13 cellular contexts compared by ENCODE assay signal in genomic region chr10:74000892-74001669, GRCh38. TPM values are rescaled to one million over a fixed set of nuclear protein-coding genes. Genes with fewer than 3 reads are reported as not detected.
DNase-seq lines count a peak whose midpoint lies in the region; ATAC-seq and TF ChIP-seq lines count a peak whose summit lies in the region.
"Had no signal": no experiment of that assay in that cellular context is flagged by ENCODE, and none has a peak within 500 bp of the region (broad histone marks: within the 10 kb centered on the region; RNA-seq: fewer than 3 reads in every experiment).

No MANE protein-coding gene starts in this region.

- H3K27ac Mint-ChIP-seq in memory B cell (peak overlapping the region; percentile 60), type B pancreatic cell (peak overlapping the region; percentile 77)
- H3K27ac Mint-ChIP-seq: activated naive CD8-positive, alpha-beta T cell treated with anti-CD3 and anti-CD28 coated beads, Interleukin-2, amount 10 ng/mL, durations not matched to agents 7 days and 5 days had no signal

- no peak for DNase-seq in heart left ventricle
- no peak for DNase-seq in Right ventricle myocardium inferior (ENCODE audit: missing footprints)
- DNase-seq in cardiac fibroblast (ENCODE audit: low read depth in 2 of 2): no peak
- DNase-seq in memory B cell (ENCODE audit: low spot score in 2 of 2): no peak
- DNase-seq in type B pancreatic cell (ENCODE audit: extremely low spot score, unreplicated experiment): no peak
- DNase-seq in SK-N-DZ (ENCODE audit: low spot score): no peak
- no peak for DNase-seq in NCI-H2107 treated with DMSO at 0.1 percent for 48 hours (lab: John Stamatoyannopoulos, UW; ENCODE audit: unreplicated experiment)
- no peak for DNase-seq in NCI-H748 treated with DMSO at 0.1 percent for 48 hours (lab: John Stamatoyannopoulos, UW)
- DNase-seq: activated naive CD8-positive, alpha-beta T cell treated with anti-CD3 and anti-CD28 coated beads, Interleukin-2, amount 10 ng/mL, durations not matched to agents 7 days and 5 days; BE2C; GOT3; NCI-H510A; testis had no signal

- H3K36me3 Mint-ChIP-seq in memory B cell (peaks cover 8% of the 10 kb centered on the region), type B pancreatic cell (peaks cover 20% of the 10 kb centered on the region)
- H3K36me3 Mint-ChIP-seq: activated naive CD8-positive, alpha-beta T cell treated with anti-CD3 and anti-CD28 coated beads, Interleukin-2, amount 10 ng/mL, durations not matched to agents 7 days and 5 days had no signal

- H3K4me3 Mint-ChIP-seq in memory B cell (no peak overlapping the region), type B pancreatic cell (peak overlapping the region; percentile 72)
- H3K4me3 Mint-ChIP-seq: activated naive CD8-positive, alpha-beta T cell treated with anti-CD3 and anti-CD28 coated beads, Interleukin-2, amount 10 ng/mL, durations not matched to agents 7 days and 5 days had no signal

- no peak for TF ChIP-seq POLR2A in heart left ventricle (IDR thresholded peaks at IDR 0.05)

- H3K27me3 ChIP-seq in heart left ventricle: no peaks in the 10 kb centered on the region
- H3K27me3 ChIP-seq: BE2C, testis had no signal

- H3K9me3 ChIP-seq in heart left ventricle: no peaks in the 10 kb centered on the region
- H3K9me3 ChIP-seq: BE2C, testis had no signal

- no peak for TF ChIP-seq CTCF in heart left ventricle (IDR thresholded peaks at IDR 0.05)
- TF ChIP-seq CTCF in cardiac fibroblast (IDR thresholded peaks at IDR 0.05; ENCODE audit: low read depth, low read length): no peak
- no peak for TF ChIP-seq CTCF in type B pancreatic cell (conservative IDR thresholded peaks at IDR 0.05)

- no peaks in the 10 kb centered on the region for H3K27me3 Mint-ChIP-seq in memory B cell
- peaks cover 3% of the 10 kb centered on the region for H3K27me3 Mint-ChIP-seq in type B pancreatic cell
- H3K27me3 Mint-ChIP-seq: activated naive CD8-positive, alpha-beta T cell treated with anti-CD3 and anti-CD28 coated beads, Interleukin-2, amount 10 ng/mL, durations not matched to agents 7 days and 5 days had no signal

- no peaks in the 10 kb centered on the region for H3K9me3 Mint-ChIP-seq in memory B cell
- H3K9me3 Mint-ChIP-seq in type B pancreatic cell: no peaks in the 10 kb centered on the region
- H3K9me3 Mint-ChIP-seq: activated naive CD8-positive, alpha-beta T cell treated with anti-CD3 and anti-CD28 coated beads, Interleukin-2, amount 10 ng/mL, durations not matched to agents 7 days and 5 days had no signal

- peaks cover 0 to 9% (median 0%) of the 10 kb centered on the region in 9 donors for H3K36me3 ChIP-seq in heart left ventricle
- H3K36me3 ChIP-seq: BE2C had no signal

- H3K4me1 ChIP-seq in heart left ventricle: peaks cover 2 to 61% (median 41%) of the 10 kb centered on the region in 12 donors
- H3K4me1 ChIP-seq: BE2C, testis had no signal

- H3K4me3 ChIP-seq in heart left ventricle: peak overlapping the region in 11 of 12 donors; percentile 6 to 98 (median 93)
- H3K4me3 ChIP-seq in cardiac fibroblast (replicated peaks in 1 of 2; ENCODE audit: low read depth in 2 of 2, low read length in 2 of 2): peak overlapping the region; percentile 9 to 97

- intact Hi-C loops in heart left ventricle (cut with DNase I) (loop anchor here in 4 of 10 donors (10.0 kb wide), 2 partner anchors 54 to 74 kb away; no protein-coding TSS in a partner anchor), Right ventricle myocardium inferior (cut with DNase I) (loop anchor here (5.0 kb wide), 1 partner anchor 36 kb away; no protein-coding TSS in a partner anchor)

- peak overlapping the region in 10 of 12 donors; percentile 89 to 99 (median 93) for H3K27ac ChIP-seq in heart left ventricle

- H3K4me1 Mint-ChIP-seq in memory B cell (peaks cover 32% of the 10 kb centered on the region), type B pancreatic cell (ENCODE audit: unreplicated experiment) (peaks cover 27% of the 10 kb centered on the region)

- 64 to 81% (median 73%) methylated on average over 7 of the region's 7 CpGs for WGBS in heart left ventricle, 4 donors

- ATAC-seq in heart left ventricle (no peak), Right ventricle myocardium inferior (no peak), memory B cell (ENCODE audit: low read depth) (no peak)

RNA-seq across cellular contexts. Expression of gene VCL, which starts 3.2 kb away (rescaled TPM):
- 100 to 1,000 TPM; 215 to 543 (median 273) TPM for total RNA-seq in heart left ventricle
- polyA plus RNA-seq in heart left ventricle: 100 to 1,000 TPM in 1 of 2 donors, 10 to 100 TPM in 1; 84.5 to 363 TPM
- 237 TPM for total RNA-seq in Right ventricle myocardium inferior
- total RNA-seq in type B pancreatic cell (ENCODE audit: low replicate concordance): 110 and 125 TPM in 2 replicates
- 20.3 and 26.1 TPM in 2 replicates for polyA plus RNA-seq in SK-N-DZ (2014; cell fraction: cytosol; rRNA removed)
- polyA plus RNA-seq in SK-N-DZ (2014; cell fraction: nucleus; rRNA removed): 16.2 and 20.0 TPM in 2 replicates
